In the genomic region with DNA sequence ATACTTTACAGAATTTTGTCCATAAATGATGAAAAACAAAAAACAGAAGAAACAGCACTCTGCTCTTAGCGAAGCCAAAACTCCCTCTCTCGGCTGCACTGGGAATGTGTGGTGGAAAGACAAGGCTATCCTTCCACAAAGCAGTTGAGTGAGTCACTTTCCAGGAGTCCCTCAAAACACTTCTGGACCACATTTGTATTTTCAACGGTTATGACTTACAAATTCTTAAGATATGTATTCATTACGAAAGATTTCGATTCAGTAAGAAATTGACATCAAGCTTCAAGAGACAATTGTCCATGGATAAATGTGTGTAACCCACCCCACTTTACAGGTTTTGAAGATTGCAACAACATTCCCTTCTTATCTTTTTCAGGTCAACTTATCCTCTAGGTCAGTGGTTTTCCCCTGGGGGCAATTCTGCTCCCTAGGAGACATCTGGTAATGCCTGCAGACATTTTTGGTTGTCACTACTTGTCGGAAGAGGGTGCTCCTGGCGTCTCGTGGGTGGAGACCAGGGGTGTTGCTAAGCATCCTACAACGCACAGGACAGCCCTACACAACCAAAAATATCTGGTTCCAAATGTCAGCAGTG, we compare ENCODE assay signal across 13 cellular contexts.
DNase-seq lines count a peak whose midpoint lies in the region; ATAC-seq and TF ChIP-seq lines count a peak whose summit lies in the region.
"Had no signal": no experiment of that assay in that cellular context is flagged by ENCODE, and none has a peak within 500 bp of the region (broad histone marks: within the 10 kb centered on the region; RNA-seq: fewer than 3 reads in every experiment).

No MANE protein-coding gene starts in this region.

- H4K20me1 ChIP-seq in HCT116 (ENCODE audit: insufficient read depth) = peaks cover 73% of the 10 kb centered on the region

- H3K4me3 ChIP-seq in AG04450 (ENCODE audit: low read depth, low read length) (no peak overlapping the region), HCT116 (replicated peaks in 1 of 2; ENCODE audit: low read depth in 1 of 2, low read length in 2 of 2) (no peak overlapping the region), brain microvascular endothelial cell (ENCODE audit: low read depth, low read length) (no peak overlapping the region)
- H3K4me3 ChIP-seq: lung, thyroid gland had no signal

- peaks cover 73 to 84% of the 10 kb centered on the region in 2 experiments for H3K36me3 ChIP-seq in HCT116 (ENCODE audit: control insufficient read depth in 1 of 2, insufficient read depth in 2 of 2, low read length in 2 of 2)
- peaks cover 26% of the 10 kb centered on the region for H3K36me3 ChIP-seq in brain microvascular endothelial cell (replicated peaks)

- no peaks in the 10 kb centered on the region for H3K4me1 ChIP-seq in HCT116 (ENCODE audit: control insufficient read depth in 1 of 2, insufficient read depth in 2 of 2, low read length in 2 of 2)

- H3K36me3 Mint-ChIP-seq in activated CD4-positive, alpha-beta memory T cell treated with anti-CD3 and anti-CD28 coated beads, Interleukin-2, amount 10 ng/mL, durations not matched to agents 7 days and 5 days (ENCODE audit: low read depth) = no peaks in the 10 kb centered on the region
- H3K36me3 Mint-ChIP-seq: CD8-positive, alpha-beta memory T cell had no signal

- H3K27ac Mint-ChIP-seq in activated CD4-positive, alpha-beta memory T cell treated with anti-CD3 and anti-CD28 coated beads, Interleukin-2, amount 10 ng/mL, durations not matched to agents 7 days and 5 days = no peak overlapping the region
- H3K27ac Mint-ChIP-seq: CD8-positive, alpha-beta memory T cell; progenitor cell of endocrine pancreas had no signal

- H3K9me2 ChIP-seq in HCT116 (ENCODE audit: insufficient read depth) = no peaks in the 10 kb centered on the region

- RAD21 ChIA-PET in HCT116 (lab: Charles Lee; ENCODE audit: low non-redundant PET in 1 of 2, low total read pairs in 2 of 2, uncharacterized antibody in 2 of 2, unreplicated experiment in 2 of 2) = no interaction called here

- peaks cover 93% of the 10 kb centered on the region for H3K79me2 ChIP-seq in HCT116 (ENCODE audit: insufficient read depth, low read length)

- intact Hi-C loops in HCT116 (cut with micrococcal nuclease) = no loop called here

- POLR2A ChIA-PET in AG04450 (lab: Yijun Ruan, JAX) = no interaction called here
- POLR2A ChIA-PET in HCT116 (lab: Charles Lee) = no interaction called here
- POLR2A ChIA-PET in activated CD4-positive, alpha-beta memory T cell treated with anti-CD3 and anti-CD28 coated beads, Interleukin-2, amount 10 ng/mL, durations not matched to agents 7 days and 5 days (lab: Charles Lee) = no interaction called here

- no peak for TF ChIP-seq RAD21 in HCT116 (IDR thresholded peaks at IDR 0.05; ENCODE audit: low read depth)

- CTCF ChIA-PET in AG04450 (lab: Charles Lee) (interaction anchor here (0.6 to 5.2 kb wide), 3 partner anchors 16 to 35 kb away, joined by 3 to 20 read pairs (median 3); no protein-coding TSS in a partner anchor), HCT116 (lab: Charles Lee) (no interaction called here)
- CTCF ChIA-PET in activated CD4-positive, alpha-beta memory T cell treated with anti-CD3 and anti-CD28 coated beads, Interleukin-2, amount 10 ng/mL, durations not matched to agents 7 days and 5 days (lab: Charles Lee) = no interaction called here

- H3K9me3 Mint-ChIP-seq in activated CD4-positive, alpha-beta memory T cell treated with anti-CD3 and anti-CD28 coated beads, Interleukin-2, amount 10 ng/mL, durations not matched to agents 7 days and 5 days = peaks cover 5% of the 10 kb centered on the region

- no TSS peak for BruUV-seq in HCT116 (replicated peaks; lab: Mats Ljungman, UMichigan)

- H2AFZ ChIP-seq in HCT116 (ENCODE audit: low read depth, low read length, poor library complexity, severe bottlenecking) = no peak overlapping the region

- in situ Hi-C loops in brain microvascular endothelial cell (cut with HindIII; ENCODE audit: low pct_ligation_motif_present, low sequenced_read_pairs) = no loop called here

- TF ChIP-seq CTCF in AG04450 (IDR thresholded peaks at IDR 0.05; ENCODE audit: low read depth, low read length) = peak; percentile 80
- no peak for TF ChIP-seq CTCF in HCT116 (IDR thresholded peaks at IDR 0.05 in 2 of 3, conservative IDR thresholded peaks at IDR 0.05 in 1 of 3; ENCODE audit: borderline replicate concordance in 1 of 3, insufficient read depth in 1 of 3, low read depth in 2 of 3, low read length in 2 of 3)
- peak; percentile 81 for TF ChIP-seq CTCF in brain microvascular endothelial cell (IDR thresholded peaks at IDR 0.05; ENCODE audit: low read depth, low read length, missing control alignments)

- no peak overlapping the region for H3K4me2 ChIP-seq in HCT116 (ENCODE audit: low read length)

- no peak for TF ChIP-seq POLR2A in HCT116 (IDR thresholded peaks at IDR 0.05; ENCODE audit: borderline replicate concordance, extremely low read depth, insufficient read depth, insufficient read length)

- peak; percentile 21; the same call in 1 of the 2 replicates for ATAC-seq in HCT116
- no peak for ATAC-seq in HG03521 (IDR thresholded peaks at IDR 0.05; ENCODE audit: unreplicated experiment)

- no peak overlapping the region for H3K4me3 Mint-ChIP-seq in activated CD4-positive, alpha-beta memory T cell treated with anti-CD3 and anti-CD28 coated beads, Interleukin-2, amount 10 ng/mL, durations not matched to agents 7 days and 5 days
- H3K4me3 Mint-ChIP-seq: CD8-positive, alpha-beta memory T cell had no signal

- DNase-seq in AG04450 (ENCODE audit: low read depth, low spot score) = peak; percentile 65
- no peak for DNase-seq in HCT116 (ENCODE audit: low read depth, low spot score)
- DNase-seq in brain microvascular endothelial cell = peak; percentile 90
- peak; percentile 13 for DNase-seq in kidney tubule cell (ENCODE audit: low spot score)
- DNase-seq in activated CD4-positive, alpha-beta memory T cell treated with anti-CD3 and anti-CD28 coated beads, Interleukin-2, amount 10 ng/mL, durations not matched to agents 7 days and 5 days = no peak
- DNase-seq in NCI-H2171 treated with DMSO at 0.1 percent for 48 hours (lab: John Stamatoyannopoulos, UW) = no peak
- no peak for DNase-seq in SIG-M5 treated with dmso at 0.1 percent for 504 hours (lab: John Stamatoyannopoulos, UW; ENCODE audit: unreplicated experiment)
- DNase-seq: CD8-positive, alpha-beta memory T cell; NCI-H446 treated with DMSO at 0.1 percent for 48 hours; thyroid gland had no signal

- H3K9ac ChIP-seq in HCT116 (ENCODE audit: low read length) = no peak overlapping the region

- H3K27ac ChIP-seq in AG04450 (ENCODE audit: low read depth, low read length) = peak overlapping the region; percentile 58
- no peak overlapping the region for H3K27ac ChIP-seq in HCT116 (ENCODE audit: low read depth, low read length)
- H3K27ac ChIP-seq in brain microvascular endothelial cell = peak overlapping the region; percentile 77
- H3K27ac ChIP-seq: thyroid gland had no signal

- H3K27me3 ChIP-seq in AG04450 (ENCODE audit: control insufficient read depth, insufficient read depth, low read length) (no peaks in the 10 kb centered on the region), HCT116 (ENCODE audit: insufficient read depth, low read length) (no peaks in the 10 kb centered on the region), brain microvascular endothelial cell (replicated peaks) (no peaks in the 10 kb centered on the region)
- H3K27me3 ChIP-seq: thyroid gland had no signal

- H3K9me3 ChIP-seq in AG04450 (ENCODE audit: control insufficient read depth, insufficient read depth, low read length) = no peaks in the 10 kb centered on the region
- H3K9me3 ChIP-seq in HCT116 (ENCODE audit: control insufficient read depth in 1 of 2, insufficient read depth in 1 of 2, low read depth in 1 of 2, low read length in 2 of 2) = no peaks in the 10 kb centered on the region
- H3K9me3 ChIP-seq: thyroid gland had no signal

- H3K27me3 Mint-ChIP-seq in activated CD4-positive, alpha-beta memory T cell treated with anti-CD3 and anti-CD28 coated beads, Interleukin-2, amount 10 ng/mL, durations not matched to agents 7 days and 5 days = no peaks in the 10 kb centered on the region
- H3K27me3 Mint-ChIP-seq: CD8-positive, alpha-beta memory T cell; progenitor cell of endocrine pancreas had no signal

- no peaks in the 10 kb centered on the region for H3K4me1 Mint-ChIP-seq in activated CD4-positive, alpha-beta memory T cell treated with anti-CD3 and anti-CD28 coated beads, Interleukin-2, amount 10 ng/mL, durations not matched to agents 7 days and 5 days
- H3K4me1 Mint-ChIP-seq: CD8-positive, alpha-beta memory T cell had no signal

TF ChIP-seq in HCT116, 20 proteins besides CTCF, POLR2A, EP300 and RAD21:
- TF ChIP-seq JUND (IDR thresholded peaks at IDR 0.05) (no peak), EGR1 (IDR thresholded peaks at IDR 0.05; ENCODE audit: low read depth) (no peak), CBX3 (IDR thresholded peaks at IDR 0.05; ENCODE audit: low read depth) (no peak), TCF7L2 (IDR thresholded peaks at IDR 0.05; ENCODE audit: borderline replicate concordance, extremely low read depth, insufficient read depth, insufficient read length) (no peak), EZH2phosphoT487 (IDR thresholded peaks at IDR 0.05; ENCODE audit: borderline replicate concordance) (no peak), EZH2 (IDR thresholded peaks at IDR 0.05) (no peak)
- TF ChIP-seq, protein P1, sequence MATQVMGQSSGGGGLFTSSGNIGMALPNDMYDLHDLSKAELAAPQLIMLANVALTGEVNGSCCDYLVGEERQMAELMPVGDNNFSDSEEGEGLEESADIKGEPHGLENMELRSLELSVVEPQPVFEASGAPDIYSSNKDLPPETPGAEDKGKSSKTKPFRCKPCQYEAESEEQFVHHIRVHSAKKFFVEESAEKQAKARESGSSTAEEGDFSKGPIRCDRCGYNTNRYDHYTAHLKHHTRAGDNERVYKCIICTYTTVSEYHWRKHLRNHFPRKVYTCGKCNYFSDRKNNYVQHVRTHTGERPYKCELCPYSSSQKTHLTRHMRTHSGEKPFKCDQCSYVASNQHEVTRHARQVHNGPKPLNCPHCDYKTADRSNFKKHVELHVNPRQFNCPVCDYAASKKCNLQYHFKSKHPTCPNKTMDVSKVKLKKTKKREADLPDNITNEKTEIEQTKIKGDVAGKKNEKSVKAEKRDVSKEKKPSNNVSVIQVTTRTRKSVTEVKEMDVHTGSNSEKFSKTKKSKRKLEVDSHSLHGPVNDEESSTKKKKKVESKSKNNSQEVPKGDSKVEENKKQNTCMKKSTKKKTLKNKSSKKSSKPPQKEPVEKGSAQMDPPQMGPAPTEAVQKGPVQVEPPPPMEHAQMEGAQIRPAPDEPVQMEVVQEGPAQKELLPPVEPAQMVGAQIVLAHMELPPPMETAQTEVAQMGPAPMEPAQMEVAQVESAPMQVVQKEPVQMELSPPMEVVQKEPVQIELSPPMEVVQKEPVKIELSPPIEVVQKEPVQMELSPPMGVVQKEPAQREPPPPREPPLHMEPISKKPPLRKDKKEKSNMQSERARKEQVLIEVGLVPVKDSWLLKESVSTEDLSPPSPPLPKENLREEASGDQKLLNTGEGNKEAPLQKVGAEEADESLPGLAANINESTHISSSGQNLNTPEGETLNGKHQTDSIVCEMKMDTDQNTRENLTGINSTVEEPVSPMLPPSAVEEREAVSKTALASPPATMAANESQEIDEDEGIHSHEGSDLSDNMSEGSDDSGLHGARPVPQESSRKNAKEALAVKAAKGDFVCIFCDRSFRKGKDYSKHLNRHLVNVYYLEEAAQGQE (IDR thresholded peaks at IDR 0.05; ENCODE audit: low read depth) = no peak

Comparison
In these comparisons a context has a peak if more than half of its experiments do, and no peak if none do; other contexts are left out.
1. DNase-seq: peak in AG04450 (single experiment), brain microvascular endothelial cell (single experiment) and kidney tubule cell (single experiment); none in HCT116 (single experiment), activated CD4-positive, alpha-beta memory T cell treated with anti-CD3 and anti-CD28 coated beads, Interleukin-2, amount 10 ng/mL, durations not matched to agents 7 days and 5 days (single experiment), NCI-H2171 treated with DMSO at 0.1 percent for 48 hours (single experiment) and SIG-M5 treated with dmso at 0.1 percent for 504 hours (single experiment).
2. CTCF ChIP-seq: peak in AG04450 (single experiment) and brain microvascular endothelial cell (single experiment); none in HCT116 (0 of 3).